ENCODE assay signal across 35 cellular contexts in the genomic region with DNA sequence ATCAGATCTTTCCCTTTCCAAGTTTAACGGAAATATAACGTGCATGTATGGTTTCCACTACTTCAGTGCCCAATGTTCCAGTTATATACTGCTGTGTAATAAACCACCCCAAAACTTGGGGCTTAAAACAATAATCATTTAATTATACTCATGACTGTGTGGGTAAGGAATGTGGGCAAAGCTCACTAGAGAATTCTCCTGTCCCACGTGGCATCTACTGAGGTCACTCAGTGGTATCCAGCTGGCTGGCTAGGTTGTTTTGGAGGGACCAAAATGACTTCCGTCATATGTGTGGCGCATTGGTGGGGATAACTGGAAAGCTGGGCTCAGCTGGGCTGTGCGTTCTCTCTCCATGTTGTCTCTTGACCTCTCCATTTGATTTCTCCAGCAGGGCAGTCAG. TPM values are rescaled to one million over a fixed set of nuclear protein-coding genes. Genes with fewer than 3 reads are reported as not detected.
"Had no signal": no experiment of that assay in that cellular context is flagged by ENCODE, and none has a peak within 500 bp of the region (broad histone marks: within the 10 kb centered on the region; RNA-seq: fewer than 3 reads in every experiment).

No MANE protein-coding gene starts in this region.

- H3K4me3 ChIP-seq: adrenal gland, breast epithelium, cardiac muscle cell, colonic mucosa, esophagus muscularis mucosa, gastrocnemius medialis, heart left ventricle had no signal

- H3K27ac Mint-ChIP-seq: activated CD4-positive, alpha-beta memory T cell treated with anti-CD3 and anti-CD28 coated beads for 36 hours; activated CD8-positive, alpha-beta memory T cell treated with anti-CD3 and anti-CD28 coated beads, Interleukin-2, amount 10 ng/mL, durations not matched to agents 7 days and 5 days; activated CD8-positive, alpha-beta T cell treated with anti-CD3 and anti-CD28 coated beads, Interleukin-2, amount 10 ng/mL, durations not matched to agents 7 days and 5 days; activated naive CD4-positive, alpha-beta T cell treated with anti-CD3 and anti-CD28 coated beads for 36 hours; activated naive CD4-positive, alpha-beta T cell treated with anti-CD3 and anti-CD28 coated beads, Interleukin-2, amount 50 U/mL, for 24 hours; activated naive CD8-positive, alpha-beta T cell treated with anti-CD3 and anti-CD28 coated beads for 36 hours; activated naive CD8-positive, alpha-beta T cell treated with anti-CD3 and anti-CD28 coated beads, Interleukin-2, amount 50 U/mL, for 24 hours; activated T-helper 1 cell treated with anti-CD3 and anti-CD28 coated beads, Interleukin-12 subunit alpha, Interleukin-12 subunit beta, Interleukin-2, Interleukin-4 antibody, amounts not matched to agents 30 ng/mL and 10 ng/mL and 1 ng/mL, durations not matched to agents 14 hours and 24 hours and 36 hours; activated T-helper 2 cell treated with anti-CD3 and anti-CD28 coated beads, Interferon-gamma antibody, Interleukin-2, Interleukin-4, amounts not matched to agents 10 μg/mL and 5 μg/mL and 100 μg/mL, durations not matched to agents 14 hours and 24 hours and 36 hours; brain; WTC11 had no signal

- FAIRE-seq: endometrium had no signal

- H3K27me3 ChIP-seq: adrenal gland, cardiac muscle cell, colonic mucosa, esophagus muscularis mucosa, foreskin keratinocyte, gastrocnemius medialis had no signal

- H3K4me3 Mint-ChIP-seq: activated CD4-positive, alpha-beta memory T cell treated with anti-CD3 and anti-CD28 coated beads for 36 hours; activated CD8-positive, alpha-beta memory T cell treated with anti-CD3 and anti-CD28 coated beads, Interleukin-2, amount 10 ng/mL, durations not matched to agents 7 days and 5 days; activated CD8-positive, alpha-beta T cell treated with anti-CD3 and anti-CD28 coated beads, Interleukin-2, amount 10 ng/mL, durations not matched to agents 7 days and 5 days; activated naive CD4-positive, alpha-beta T cell treated with anti-CD3 and anti-CD28 coated beads for 36 hours; activated naive CD4-positive, alpha-beta T cell treated with anti-CD3 and anti-CD28 coated beads, Interleukin-2, amount 50 U/mL, for 24 hours; activated naive CD8-positive, alpha-beta T cell treated with anti-CD3 and anti-CD28 coated beads for 36 hours; activated naive CD8-positive, alpha-beta T cell treated with anti-CD3 and anti-CD28 coated beads, Interleukin-2, amount 50 U/mL, for 24 hours; activated T-helper 1 cell treated with anti-CD3 and anti-CD28 coated beads, Interleukin-12 subunit alpha, Interleukin-12 subunit beta, Interleukin-2, Interleukin-4 antibody, amounts not matched to agents 30 ng/mL and 10 ng/mL and 1 ng/mL, durations not matched to agents 14 hours and 24 hours and 36 hours; brain; WTC11 had no signal

- H3K36me3 Mint-ChIP-seq: WTC11 had no signal

- DNase-seq: activated CD4-positive, alpha-beta memory T cell treated with anti-CD3 and anti-CD28 coated beads for 36 hours; activated CD4-positive, alpha-beta T cell treated with anti-CD3 and anti-CD28 coated beads for 1 hour; activated CD4-positive, alpha-beta T cell treated with anti-CD3 and anti-CD28 coated beads for 48 hours; activated CD8-positive, alpha-beta memory T cell treated with anti-CD3 and anti-CD28 coated beads, Interleukin-2, amount 10 ng/mL, durations not matched to agents 7 days and 5 days; activated CD8-positive, alpha-beta memory T cell treated with anti-CD3 and anti-CD28 coated beads, Interleukin-2, amount 50 U/mL, for 4 hours; activated CD8-positive, alpha-beta T cell treated with anti-CD3 and anti-CD28 coated beads, Interleukin-2, amount 10 ng/mL, durations not matched to agents 7 days and 5 days; activated effector memory CD4-positive, alpha-beta T cell treated with anti-CD3 and anti-CD28 coated beads, Interleukin-2, amount 50 U/mL, for 16 hours; activated naive CD4-positive, alpha-beta T cell treated with anti-CD3 and anti-CD28 coated beads for 36 hours; activated naive CD8-positive, alpha-beta T cell treated with anti-CD3 and anti-CD28 coated beads for 36 hours; activated naive CD8-positive, alpha-beta T cell treated with anti-CD3 and anti-CD28 coated beads, Interleukin-2, amount 50 U/mL, for 24 hours; activated T-cell treated with anti-CD3 and anti-CD28 coated beads, Interleukin-2, amount 50 U/mL, for 1 hour; activated T-cell treated with anti-CD3 and anti-CD28 coated beads, Interleukin-2, amount 50 U/mL, for 48 hours; adrenal gland; amygdala; aorta; central memory CD4-positive, alpha-beta T cell; cerebellar nuclear complex; colonic mucosa; effector CD8-positive, alpha-beta T cell; foreskin keratinocyte; gastrocnemius medialis; glutamatergic neuron; heart left ventricle; T-helper 1 cell; T-helper 2 cell had no signal

- H3K4me1 ChIP-seq: adrenal gland, breast epithelium, colonic mucosa, foreskin keratinocyte had no signal

- H3K9me3 Mint-ChIP-seq: activated CD4-positive, alpha-beta memory T cell treated with anti-CD3 and anti-CD28 coated beads for 36 hours; activated naive CD4-positive, alpha-beta T cell treated with anti-CD3 and anti-CD28 coated beads for 36 hours; activated naive CD4-positive, alpha-beta T cell treated with anti-CD3 and anti-CD28 coated beads, Interleukin-2, amount 50 U/mL, for 24 hours; activated naive CD8-positive, alpha-beta T cell treated with anti-CD3 and anti-CD28 coated beads for 36 hours; activated naive CD8-positive, alpha-beta T cell treated with anti-CD3 and anti-CD28 coated beads, Interleukin-2, amount 50 U/mL, for 24 hours; activated T-helper 1 cell treated with anti-CD3 and anti-CD28 coated beads, Interleukin-12 subunit alpha, Interleukin-12 subunit beta, Interleukin-2, Interleukin-4 antibody, amounts not matched to agents 30 ng/mL and 10 ng/mL and 1 ng/mL, durations not matched to agents 14 hours and 24 hours and 36 hours; activated T-helper 2 cell treated with anti-CD3 and anti-CD28 coated beads, Interferon-gamma antibody, Interleukin-2, Interleukin-4, amounts not matched to agents 10 μg/mL and 5 μg/mL and 100 μg/mL, durations not matched to agents 14 hours and 24 hours and 36 hours; brain; WTC11 had no signal

- H3K27me3 Mint-ChIP-seq: activated CD4-positive, alpha-beta memory T cell treated with anti-CD3 and anti-CD28 coated beads for 36 hours; activated CD8-positive, alpha-beta memory T cell treated with anti-CD3 and anti-CD28 coated beads, Interleukin-2, amount 10 ng/mL, durations not matched to agents 7 days and 5 days; activated naive CD4-positive, alpha-beta T cell treated with anti-CD3 and anti-CD28 coated beads, Interleukin-2, amount 50 U/mL, for 24 hours; activated naive CD8-positive, alpha-beta T cell treated with anti-CD3 and anti-CD28 coated beads for 36 hours; activated naive CD8-positive, alpha-beta T cell treated with anti-CD3 and anti-CD28 coated beads, Interleukin-2, amount 50 U/mL, for 24 hours had no signal

- ATAC-seq: activated CD8-positive, alpha-beta memory T cell treated with anti-CD3 and anti-CD28 coated beads, Interleukin-2, amount 10 ng/mL, durations not matched to agents 7 days and 5 days; activated CD8-positive, alpha-beta T cell treated with anti-CD3 and anti-CD28 coated beads, Interleukin-2, amount 10 ng/mL, durations not matched to agents 7 days and 5 days; activated naive CD8-positive, alpha-beta T cell treated with anti-CD3 and anti-CD28 coated beads, Interleukin-2, amount 50 U/mL, for 24 hours; foreskin keratinocyte; gastrocnemius medialis; heart left ventricle; WTC11 had no signal

- H3K4me1 Mint-ChIP-seq: brain, WTC11 had no signal

- H3K36me3 ChIP-seq: breast epithelium, cardiac muscle cell, colonic mucosa, gastrocnemius medialis had no signal

- H3K27ac ChIP-seq: adrenal gland, breast epithelium, cardiac muscle cell, colonic mucosa, esophagus muscularis mucosa, foreskin keratinocyte, gastrocnemius medialis, heart left ventricle, VCaP had no signal

- H3K9me3 ChIP-seq: adrenal gland, breast epithelium, colonic mucosa, esophagus muscularis mucosa, gastrocnemius medialis, heart left ventricle had no signal

RNA-seq across cellular contexts. Expression of a gene that starts 18.5 kb away (rescaled TPM):
- total RNA-seq: gastrocnemius medialis had no signal
